In the genomic region with DNA sequence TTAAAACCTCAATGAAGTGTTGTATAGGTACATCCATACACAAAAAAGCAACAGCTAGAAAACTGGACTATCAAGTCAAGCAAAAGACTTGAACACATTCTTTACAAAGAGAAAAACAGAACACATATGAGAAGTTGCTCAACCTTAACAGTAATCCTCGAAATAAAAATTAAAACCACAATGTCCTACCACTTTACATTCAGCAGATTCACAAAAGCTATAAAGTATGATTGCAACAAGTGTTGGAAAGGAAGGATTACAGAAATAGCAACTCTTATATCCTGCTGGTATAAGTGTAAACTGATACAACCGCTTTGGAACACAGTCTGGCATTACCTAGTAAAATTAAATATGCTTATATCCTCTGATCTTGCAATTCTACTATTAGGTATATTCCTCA, we compare ENCODE assay signal across 13 cellular contexts.
"Had no signal": no experiment of that assay in that cellular context is flagged by ENCODE, and none has a peak within 500 bp of the region (broad histone marks: within the 10 kb centered on the region; RNA-seq: fewer than 3 reads in every experiment).

No MANE protein-coding gene starts in this region.

- H3K4me3 ChIP-seq: neural progenitor cell, thyroid gland had no signal

- H3K4me1 ChIP-seq: neural progenitor cell had no signal

- H3K27ac ChIP-seq: neural progenitor cell, thyroid gland, WERI-Rb-1 had no signal

- ATAC-seq: activated naive CD4-positive, alpha-beta T cell treated with anti-CD3 and anti-CD28 coated beads, Interleukin-2, amount 50 U/mL, for 72 hours; esophagus mucosa had no signal

- DNase-seq: activated CD4-positive, alpha-beta T cell treated with anti-CD3 and anti-CD28 coated beads for 1 hour; activated CD4-positive, alpha-beta T cell treated with anti-CD3 and anti-CD28 coated beads, Interleukin-2, amount 50 U/mL, for 4 hours; activated gamma-delta T cell treated with Interleukin-2 at 50 U/mL for 16 hours; amniotic stem cell; effector CD8-positive, alpha-beta T cell; immature natural killer cell; stimulated activated CD4-positive, alpha-beta T cell treated with anti-CD3 and anti-CD28 coated beads, Interleukin-2, amount 100 ng/mL, for 24 hours; stimulated activated naive CD4-positive, alpha-beta T cell treated with Interleukin-2 at 50 U/mL for 16 hours; thyroid gland; WERI-Rb-1 had no signal

- H3K9me3 ChIP-seq: thyroid gland had no signal
